ENCODE assay signal across 10 cellular contexts in the genomic region with DNA sequence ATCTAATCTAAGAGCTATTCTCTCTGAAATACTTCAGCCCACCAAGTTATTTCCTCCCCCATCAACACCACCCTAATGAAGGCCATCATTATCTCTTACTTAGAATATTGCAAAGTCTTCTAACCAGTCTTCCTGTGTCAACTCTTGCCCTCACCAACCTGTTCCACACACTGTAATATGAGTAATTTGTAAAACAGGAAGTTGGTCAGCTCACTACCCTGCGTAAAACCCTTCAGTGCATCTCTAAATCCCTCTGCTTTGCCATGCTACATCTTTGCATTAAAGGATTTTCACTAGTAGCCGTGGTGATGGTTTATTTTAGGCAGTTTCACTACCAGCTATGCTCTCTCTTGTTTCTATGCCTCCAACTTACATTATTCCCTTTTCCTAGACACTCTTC.
DNase-seq lines count a peak whose midpoint lies in the region; ATAC-seq, FAIRE-seq and TF ChIP-seq lines count a peak whose summit lies in the region.
"Had no signal": no experiment of that assay in that cellular context is flagged by ENCODE, and none has a peak within 500 bp of the region (broad histone marks: within the 10 kb centered on the region; RNA-seq: fewer than 3 reads in every experiment).

No MANE protein-coding gene starts in this region.

- H3K36me3 ChIP-seq in gastrocnemius medialis, result no peaks in the 10 kb centered on the region
- H3K36me3 ChIP-seq: brain microvascular endothelial cell had no signal

- H3K9me3 ChIP-seq in gastrocnemius medialis, result no peaks in the 10 kb centered on the region

- H3K27ac Mint-ChIP-seq in central memory CD8-positive, alpha-beta T cell (ENCODE audit: low read depth), result peak overlapping the region; percentile 60
- H3K27ac Mint-ChIP-seq: nephron had no signal

- H3K4me3 ChIP-seq in gastrocnemius medialis, result no peak overlapping the region

- H3K9me3 Mint-ChIP-seq in central memory CD8-positive, alpha-beta T cell, result peaks cover 6% of the 10 kb centered on the region
- H3K9me3 Mint-ChIP-seq: nephron had no signal

- no peaks in the 10 kb centered on the region for H3K4me1 ChIP-seq in gastrocnemius medialis

- H3K27me3 ChIP-seq in gastrocnemius medialis, result no peaks in the 10 kb centered on the region
- H3K27me3 ChIP-seq: brain microvascular endothelial cell had no signal

- peak overlapping the region; percentile 40 for H3K4me3 Mint-ChIP-seq in central memory CD8-positive, alpha-beta T cell
- H3K4me3 Mint-ChIP-seq: nephron had no signal

- TF ChIP-seq POLR2A in gastrocnemius medialis (IDR thresholded peaks at IDR 0.05), result no peak

- no peaks in the 10 kb centered on the region for H3K27me3 Mint-ChIP-seq in central memory CD8-positive, alpha-beta T cell

- in situ Hi-C loops in KBM-7 (cut with MboI; ENCODE audit: low pct_unique_long_range_greater_than_20kb, low sequenced_read_pairs) (no loop called here), gastrocnemius medialis (cut with MboI; ENCODE audit: low sequenced_read_pairs in 4 of 4) (no loop called here)

- peak; percentile 74 for DNase-seq in KBM-7
- DNase-seq in central memory CD8-positive, alpha-beta T cell (ENCODE audit: low spot score in 2 of 2), result peak in 1 of 2 donors; percentile 27
- DNase-seq in D721Med (ENCODE audit: insufficient read length, low spot score), result no peak
- no peak for DNase-seq in gastrocnemius medialis
- no peak for DNase-seq in SW480 (ENCODE audit: low spot score)
- no peak for DNase-seq in cerebellar nuclear complex (lab: John Stamatoyannopoulos, UW)
- DNase-seq: brain microvascular endothelial cell had no signal

- TF ChIP-seq CTCF in D721Med (IDR thresholded peaks at IDR 0.05; ENCODE audit: insufficient read depth, missing control alignments) (no peak), gastrocnemius medialis (IDR thresholded peaks at IDR 0.05 in 4 of 5, conservative IDR thresholded peaks at IDR 0.05 in 1 of 5) (no peak)

- peaks cover 37% of the 10 kb centered on the region for H3K4me1 Mint-ChIP-seq in central memory CD8-positive, alpha-beta T cell

- no peak for FAIRE-seq in D721Med (lab: Jason Lieb, UNC)

- ATAC-seq in GM18520 (IDR thresholded peaks at IDR 0.05; ENCODE audit: unreplicated experiment), result peak; percentile 92
- peak; percentile 81 for ATAC-seq in GM21737 (IDR thresholded peaks at IDR 0.05; ENCODE audit: unreplicated experiment)
- ATAC-seq in central memory CD8-positive, alpha-beta T cell (replicated peaks; ENCODE audit: extremely low read depth, poor library complexity, severe bottlenecking), result peak; percentile 100
- ATAC-seq in gastrocnemius medialis, result no peak

- no peaks in the 10 kb centered on the region for H3K36me3 Mint-ChIP-seq in central memory CD8-positive, alpha-beta T cell (ENCODE audit: insufficient read depth)

- H3K27ac ChIP-seq in gastrocnemius medialis, result no peak overlapping the region
- H3K27ac ChIP-seq: brain microvascular endothelial cell had no signal

- intact Hi-C loops in gastrocnemius medialis (cut with DNase I; ENCODE audit: low total_unique reads), result loop anchor here (5.0 to 10.0 kb wide), 2 partner anchors 69 to 522 kb away; a partner anchor contains a TSS

Comparison
In these comparisons a context has a peak if more than half of its experiments do, and no peak if none do; other contexts are left out.
1. ATAC-seq: peak in GM18520 (single experiment), GM21737 (single experiment) and central memory CD8-positive, alpha-beta T cell (single experiment); none in gastrocnemius medialis (0 of 2).